ENCODE assay signal across 9 cellular contexts in the genomic region with DNA sequence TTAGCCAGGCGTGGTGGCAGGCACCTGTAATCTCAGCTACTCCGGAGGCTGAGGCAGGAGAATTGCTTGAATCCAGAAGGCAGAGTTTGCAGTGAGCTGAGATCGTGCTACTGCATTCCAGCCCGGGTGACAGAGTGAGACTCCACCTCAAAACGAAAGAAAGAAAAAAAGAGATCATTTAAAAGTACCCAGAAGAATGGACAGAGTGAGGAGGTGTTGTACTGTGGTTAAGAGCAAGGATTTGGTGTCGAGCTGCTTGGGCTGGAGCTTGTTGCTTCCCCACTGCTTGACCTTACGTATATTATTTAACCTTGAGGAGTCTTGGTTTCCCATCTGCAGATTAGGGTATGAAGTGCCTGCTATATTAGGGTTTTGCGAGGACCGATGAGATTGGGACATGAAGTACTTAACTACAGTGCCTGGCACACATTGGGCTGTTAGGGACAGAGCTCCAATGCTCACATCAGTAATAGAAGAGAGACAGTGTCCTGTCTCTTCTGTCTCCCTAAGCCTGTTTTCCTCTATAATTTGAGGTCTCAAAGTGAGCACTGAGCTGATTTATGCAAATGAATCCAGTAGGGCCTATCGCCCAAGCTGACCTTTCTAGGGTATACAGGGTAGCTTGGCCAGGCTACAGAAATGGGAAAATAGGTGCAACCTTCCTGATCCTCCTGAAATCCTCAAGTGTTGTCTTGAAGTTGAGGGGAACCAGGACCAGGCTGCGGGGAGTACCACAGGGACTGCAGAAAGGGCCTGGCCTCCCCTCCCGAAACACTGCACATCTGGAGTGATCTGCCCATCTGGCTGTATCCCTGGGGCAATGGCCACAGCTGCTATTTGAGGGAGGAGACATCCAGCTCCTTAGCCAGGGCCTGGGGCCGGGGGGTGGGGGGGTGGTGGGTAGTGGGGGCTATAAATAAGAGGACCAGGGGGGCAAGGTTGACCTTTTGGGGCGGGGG. TPM values are rescaled to one million over a fixed set of nuclear protein-coding genes. Genes with fewer than 3 reads are reported as not detected.
DNase-seq lines count a peak whose midpoint lies in the region; ATAC-seq, FAIRE-seq and TF ChIP-seq lines count a peak whose summit lies in the region.
"Had no signal": no experiment of that assay in that cellular context is flagged by ENCODE, and none has a peak within 500 bp of the region (broad histone marks: within the 10 kb centered on the region; RNA-seq: fewer than 3 reads in every experiment).

No MANE protein-coding gene starts in this region.

- H3K14ac ChIP-seq in neuronal stem cell (ENCODE audit: low read length), result no peak overlapping the region

- H3K23ac ChIP-seq in neuronal stem cell (ENCODE audit: low read depth, low read length, poor library complexity), result no peak overlapping the region

- no peak overlapping the region for H2BK12ac ChIP-seq in neuronal stem cell (ENCODE audit: low read length)

- no peak for FAIRE-seq in A549 (lab: Jason Lieb, UNC)

- no peak for TF ChIP-seq EP300 in A549 (IDR thresholded peaks at IDR 0.05)

- no peak for TF ChIP-seq POLR2A in A549 (IDR thresholded peaks at IDR 0.05; ENCODE audit: low read length)
- no peak for TF ChIP-seq POLR2A in Peyer's patch (IDR thresholded peaks at IDR 0.05)

- H3K4me3 Mint-ChIP-seq in endothelial cell (ENCODE audit: unreplicated experiment), result no peak overlapping the region

- peak overlapping the region; percentile 98 for H4K8ac ChIP-seq in neuronal stem cell (ENCODE audit: low read depth, low read length)

- peaks cover 54% of the 10 kb centered on the region for H3K4me1 Mint-ChIP-seq in endothelial cell (ENCODE audit: unreplicated experiment)

- peaks cover 9% of the 10 kb centered on the region for H3K27me3 Mint-ChIP-seq in endothelial cell (ENCODE audit: unreplicated experiment)

- H3K27ac ChIP-seq in A549 (peak overlapping the region; percentile 59 to 86), Peyer's patch (peak overlapping the region; percentile 29 to 77 (median 62)), neuronal stem cell (replicated peaks; ENCODE audit: low read length) (no peak overlapping the region)
- H3K27ac ChIP-seq: C4-2B had no signal

- no peak for TF ChIP-seq CTCF in A549 (IDR thresholded peaks at IDR 0.05)
- TF ChIP-seq CTCF in Peyer's patch (IDR thresholded peaks at IDR 0.05), result no peak
- TF ChIP-seq CTCF in endothelial cell (IDR thresholded peaks at IDR 0.05; ENCODE audit: unreplicated experiment), result no peak

- H2BK120ac ChIP-seq in neuronal stem cell (ENCODE audit: low read depth, low read length), result no peak overlapping the region

- 94% methylated on average over 12 of the region's 14 CpGs for WGBS in A549 (ENCODE audit: missing lambda C conversion rate)
- WGBS in neuronal stem cell (ENCODE audit: extremely low coverage in 2 of 2, insufficient read length in 2 of 2, insufficient replicate concordance in 1 of 2), 2 donors, result no CpG with 5 or more reads among the region's 14 CpGs

- ATAC-seq in A549 (0 out of 6 replicates have a peak, but pooled peaks of 1 of the 2 experiments have one; percentile 6), GM18519 (IDR thresholded peaks at IDR 0.05; ENCODE audit: low FRiP score, unreplicated experiment) (no peak), GM21786 (IDR thresholded peaks at IDR 0.05; ENCODE audit: unreplicated experiment) (no peak)

- CTCF ChIA-PET in A549 (lab: Yijun Ruan, JAX), result interaction anchor here (0.6 to 31.0 kb wide), 9 partner anchors 10 to 1525 kb away, joined by 3 to 1532 read pairs (median 6); partner anchors contain the start of genes HDAC7, RPAP3, SLC48A1 and VDR

- H3K9ac ChIP-seq in neuronal stem cell (ENCODE audit: low read depth, low read length, poor library complexity), result no peak overlapping the region

- no peak for DNase-seq in A549 (ENCODE audit: low read depth in 1 of 2, low spot score in 1 of 2)
- DNase-seq in Peyer's patch, result peak in 1 of 3 donors; percentile 34
- no peak for DNase-seq in endothelial cell (ENCODE audit: low spot score)
- DNase-seq in neuronal stem cell (ENCODE audit: low spot score), result no peak
- DNase-seq in NCI-H526 (lab: John Stamatoyannopoulos, UW), result no peak
- no peak for DNase-seq in NCI-H2171 (lab: John Stamatoyannopoulos, UW)

- no peaks in the 10 kb centered on the region for H3K9me3 Mint-ChIP-seq in endothelial cell (ENCODE audit: unreplicated experiment)

- H3K4me1 ChIP-seq in A549 (peaks cover 47% of the 10 kb centered on the region), Peyer's patch (peaks cover 6 to 17% (median 10%) of the 10 kb centered on the region in 4 donors), neuronal stem cell (ENCODE audit: control insufficient read depth in 2 of 2, insufficient read depth in 1 of 2, low read depth in 1 of 2, low read length in 2 of 2) (peaks cover 13% of the 10 kb centered on the region in 2 donors)

- peak overlapping the region; percentile 54 for H2BK15ac ChIP-seq in neuronal stem cell (ENCODE audit: low read length)

- H3K4me2 ChIP-seq in A549 (peak overlapping the region; percentile 53), neuronal stem cell (ENCODE audit: insufficient read depth, low read length, poor library complexity, severe bottlenecking) (no peak overlapping the region)

- H3K27ac Mint-ChIP-seq in endothelial cell (ENCODE audit: unreplicated experiment), result peak overlapping the region; percentile 42

- no peak overlapping the region for H3K18ac ChIP-seq in neuronal stem cell (ENCODE audit: low read length)

- H3K79me1 ChIP-seq in neuronal stem cell (ENCODE audit: low read depth, low read length), result no peaks in the 10 kb centered on the region

- H2BK5ac ChIP-seq in neuronal stem cell (ENCODE audit: low read length), result no peak overlapping the region

- POLR2A ChIA-PET in A549 (lab: Yijun Ruan, JAX), result interaction anchor here (0.6 to 3.7 kb wide), 5 partner anchors 8 to 122 kb away, joined by 3 to 28 read pairs (median 4); partner anchors contain the start of genes HDAC7 and RPAP3

- no peaks in the 10 kb centered on the region for H3K36me3 Mint-ChIP-seq in endothelial cell (ENCODE audit: low read depth, unreplicated experiment)

- H3K27me3 ChIP-seq in Peyer's patch (no peaks in the 10 kb centered on the region), neuronal stem cell (ENCODE audit: control insufficient read depth in 3 of 3, insufficient read depth in 3 of 3, low read depth in 1 of 3, low read length in 3 of 3) (no peaks in the 10 kb centered on the region)

- H3K36me3 ChIP-seq in Peyer's patch, result no peaks in the 10 kb centered on the region
- no peaks in the 10 kb centered on the region for H3K36me3 ChIP-seq in neuronal stem cell (replicated peaks in 1 of 2; ENCODE audit: control insufficient read depth in 2 of 2, insufficient read depth in 2 of 2, low read length in 2 of 2)

- no peak overlapping the region for H3K4me3 ChIP-seq in A549
- no peak overlapping the region for H3K4me3 ChIP-seq in Peyer's patch
- no peak overlapping the region for H3K4me3 ChIP-seq in neuronal stem cell (ENCODE audit: low read length in 2 of 2)

- H3K9me3 ChIP-seq in A549 (no peaks in the 10 kb centered on the region), Peyer's patch (no peaks in the 10 kb centered on the region), neuronal stem cell (replicated peaks in 1 of 2; ENCODE audit: control insufficient read depth in 2 of 2, insufficient read depth in 1 of 2, low read depth in 1 of 2, low read length in 2 of 2) (no peaks in the 10 kb centered on the region)

- H2AFZ ChIP-seq in neuronal stem cell (ENCODE audit: low read length), result peak overlapping the region; percentile 91

- no peak overlapping the region for H3K4ac ChIP-seq in neuronal stem cell (ENCODE audit: low read length)

- no peak overlapping the region for H4K91ac ChIP-seq in neuronal stem cell (ENCODE audit: low read depth, low read length, poor library complexity)

- no peak overlapping the region for H2AK5ac ChIP-seq in neuronal stem cell (ENCODE audit: low read depth, low read length)

- TF ChIP-seq RAD21 in A549 (conservative IDR thresholded peaks at IDR 0.05 in 1 of 2, IDR thresholded peaks at IDR 0.05 in 1 of 2), result no peak

TF ChIP-seq in A549, 52 proteins besides CTCF, POLR2A, EP300 and RAD21 (continues in another document):
- TF ChIP-seq MAZ (IDR thresholded peaks at IDR 0.05; ENCODE audit: borderline replicate concordance, low read depth, low read length) (no peak), CBX2 (IDR thresholded peaks at IDR 0.05; ENCODE audit: borderline replicate concordance, low read depth) (no peak), ZSCAN20 (CRISPR knock-in tag; IDR thresholded peaks at IDR 0.05) (no peak), SMC3 (IDR thresholded peaks at IDR 0.05) (no peak), NR3C1 (IDR thresholded peaks at IDR 0.05) (no peak)
- TF ChIP-seq, protein P1, sequence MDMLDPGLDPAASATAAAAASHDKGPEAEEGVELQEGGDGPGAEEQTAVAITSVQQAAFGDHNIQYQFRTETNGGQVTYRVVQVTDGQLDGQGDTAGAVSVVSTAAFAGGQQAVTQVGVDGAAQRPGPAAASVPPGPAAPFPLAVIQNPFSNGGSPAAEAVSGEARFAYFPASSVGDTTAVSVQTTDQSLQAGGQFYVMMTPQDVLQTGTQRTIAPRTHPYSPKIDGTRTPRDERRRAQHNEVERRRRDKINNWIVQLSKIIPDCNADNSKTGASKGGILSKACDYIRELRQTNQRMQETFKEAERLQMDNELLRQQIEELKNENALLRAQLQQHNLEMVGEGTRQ (IDR thresholded peaks at IDR 0.05), result no peak

RNA-seq across cellular contexts. Expression of gene HDAC7, which starts 8.6 kb away (rescaled TPM):
- polyA plus RNA-seq in A549 (2011; rRNA removed), result 17.2 and 20.8 TPM in 2 replicates
- 42.9 and 56.8 TPM in 2 replicates for polyA plus RNA-seq in A549 (2012; cell fraction: cytosol; rRNA removed)
- polyA plus RNA-seq in A549 (2012; cell fraction: nucleus; rRNA removed), result 170 and 171 TPM in 2 replicates
- 34.1 to 38.9 TPM (median 36.0 TPM) in 3 replicates for polyA plus RNA-seq in A549 (2017; fragmentation: RNase III; extraction: RNeasy Plus Mini Kit Qiagen cat#74134 plus additional on column Dnase treatment)
- polyA minus RNA-seq in A549 (2011; rRNA and poly(A)+ RNA removed), result 20.2 and 26.1 TPM in 2 replicates
- total RNA-seq in Peyer's patch, result 10 to 100 TPM in 3 of 4 donors, 1 to 10 TPM in 1; 9.8 to 80.9 (median 36.8) TPM
- 387 TPM for total RNA-seq in endothelial cell (ENCODE audit: unreplicated experiment)
- polyA plus RNA-seq in neuronal stem cell (2013, experiment 1 of 2), result 26.3 TPM
- 27.4 TPM for polyA plus RNA-seq in neuronal stem cell (2013, experiment 2 of 2)

RNA-seq across cellular contexts. Expression of gene SLC48A1, which starts 55.2 kb away (rescaled TPM):
- polyA plus RNA-seq in A549 (2011; rRNA removed) (25.1 and 27.3 TPM in 2 replicates), A549 (2017; fragmentation: RNase III; extraction: RNeasy Plus Mini Kit Qiagen cat#74134 plus additional on column Dnase treatment) (32.6 to 35.2 TPM (median 33.3 TPM) in 3 replicates)
- 27.5 and 39.0 TPM in 2 replicates for polyA plus RNA-seq in A549 (2012; cell fraction: cytosol; rRNA removed)
- polyA plus RNA-seq in A549 (2012; cell fraction: nucleus; rRNA removed), result 43.0 and 43.8 TPM in 2 replicates
- 37.7 and 42.9 TPM in 2 replicates for polyA minus RNA-seq in A549 (2011; rRNA and poly(A)+ RNA removed)
- total RNA-seq in Peyer's patch (10 to 100 TPM; 14.9 to 21.5 (median 15.9) TPM), endothelial cell (ENCODE audit: unreplicated experiment) (65.5 TPM)
- polyA plus RNA-seq in neuronal stem cell (2013, experiment 1 of 2), result 12.5 TPM
- 12.3 TPM for polyA plus RNA-seq in neuronal stem cell (2013, experiment 2 of 2)
